ENCODE assay signal across 14 cellular contexts in genomic region chr18:39455300-39455699, GRCh38.
DNase-seq lines count a peak whose midpoint lies in the region; ATAC-seq, FAIRE-seq and TF ChIP-seq lines count a peak whose summit lies in the region.
"Had no signal": no experiment of that assay in that cellular context is flagged by ENCODE, and none has a peak within 500 bp of the region (broad histone marks: within the 10 kb centered on the region; RNA-seq: fewer than 3 reads in every experiment).

No MANE protein-coding gene starts in this region.

- DNase-seq in AG08396 (ENCODE audit: low spot score) (peak; percentile 34), IMR-90 (peak; percentile 66), keratinocyte (ENCODE audit: low read depth, low spot score) (peak; percentile 26), neural progenitor cell (ENCODE audit: low spot score) (no peak), DMS53 (lab: John Stamatoyannopoulos, UW) (no peak), retina (no peak)
- DNase-seq: activated CD8-positive, alpha-beta T cell treated with anti-CD3 and anti-CD28 coated beads, Interleukin-2, amount 10 ng/mL, durations not matched to agents 7 days and 5 days; NCI-H82 had no signal

- no peak overlapping the region for H3K4me3 ChIP-seq in IMR-90 (ENCODE audit: insufficient read depth, low read depth, low read length)
- no peak overlapping the region for H3K4me3 ChIP-seq in keratinocyte (ENCODE audit: control insufficient read depth in 2 of 3, extremely low read depth in 1 of 3, insufficient read depth in 2 of 3, low read depth in 1 of 3, low read length in 3 of 3)
- no peak overlapping the region for H3K4me3 ChIP-seq in neural progenitor cell
- H3K4me3 ChIP-seq: BLaER1 treated with 17β-estradiol and CSF1 and Interleukin-3, amounts not matched to agents 10 nM and 100 nM had no signal

- H3K4me2 ChIP-seq in IMR-90 (ENCODE audit: low read depth, low read length) (no peak overlapping the region), keratinocyte (ENCODE audit: control insufficient read depth, extremely low read depth, insufficient read depth, low read depth, low read length) (peak overlapping the region; percentile 9), neural progenitor cell (no peak overlapping the region)
- H3K4me2 ChIP-seq: BLaER1 treated with 17β-estradiol and CSF1 and Interleukin-3, amounts not matched to agents 10 nM and 100 nM had no signal

- H3K9me1 ChIP-seq in IMR-90 (ENCODE audit: insufficient read depth, low read length) (no peaks in the 10 kb centered on the region), keratinocyte (ENCODE audit: control insufficient read depth, extremely low read depth, insufficient read depth, low read length) (no peaks in the 10 kb centered on the region)

- H3K27me3 ChIP-seq in IMR-90 (ENCODE audit: control insufficient read depth, insufficient read depth, low read length) (no peaks in the 10 kb centered on the region), keratinocyte (ENCODE audit: control insufficient read depth, extremely low read depth, insufficient read depth, low read length) (no peaks in the 10 kb centered on the region), neural progenitor cell (no peaks in the 10 kb centered on the region)
- H3K27me3 ChIP-seq: BLaER1 treated with 17β-estradiol and CSF1 and Interleukin-3, amounts not matched to agents 10 nM and 100 nM; neutrophil had no signal

- no peaks in the 10 kb centered on the region for H3K9me3 ChIP-seq in IMR-90 (ENCODE audit: control insufficient read depth, insufficient read depth, low read length)
- H3K9me3 ChIP-seq in keratinocyte (ENCODE audit: control insufficient read depth, low read depth, low read length), result no peaks in the 10 kb centered on the region
- no peaks in the 10 kb centered on the region for H3K9me3 ChIP-seq in neural progenitor cell (ENCODE audit: low read depth)
- H3K9me3 ChIP-seq: neutrophil had no signal

- no peaks in the 10 kb centered on the region for H4K20me1 ChIP-seq in IMR-90 (ENCODE audit: insufficient read depth, low read length)
- no peaks in the 10 kb centered on the region for H4K20me1 ChIP-seq in keratinocyte (ENCODE audit: control insufficient read depth, extremely low read depth, insufficient read depth, low read length)
- no peaks in the 10 kb centered on the region for H4K20me1 ChIP-seq in neural progenitor cell (ENCODE audit: low read depth)
- H4K20me1 ChIP-seq: BLaER1 treated with 17β-estradiol and CSF1 and Interleukin-3, amounts not matched to agents 10 nM and 100 nM had no signal

- H3K27ac Mint-ChIP-seq in brain (peak overlapping the region in 3 of 5 experiments; percentile 48 to 58 (median 50)), neural progenitor cell (no peak overlapping the region)
- H3K27ac Mint-ChIP-seq: activated CD8-positive, alpha-beta T cell treated with anti-CD3 and anti-CD28 coated beads, Interleukin-2, amount 10 ng/mL, durations not matched to agents 7 days and 5 days; activated naive CD4-positive, alpha-beta T cell treated with anti-CD3 and anti-CD28 coated beads, Interleukin-2, amount 50 U/mL, for 72 hours; T-helper 1 cell treated with Interleukin-12 subunit alpha and Interleukin-12 subunit beta and Interleukin-4 antibody, amounts not matched to agents 30 μg/mL and 1 μg/mL, for 36 hours had no signal

- H2BK20ac ChIP-seq in IMR-90 (ENCODE audit: low read depth, low read length), result 0 out of 2 replicates have a peak overlapping the region, but pooled peaks have one; percentile 27

- H3K4me1 Mint-ChIP-seq in brain (peaks cover 24% of the 10 kb centered on the region), neural progenitor cell (no peaks in the 10 kb centered on the region)

- no peak overlapping the region for H4K91ac ChIP-seq in IMR-90 (ENCODE audit: insufficient read depth, low read depth, low read length)

- peak overlapping the region; percentile 79 for H2AFZ ChIP-seq in IMR-90 (replicated peaks; ENCODE audit: low read length, poor library complexity)
- H2AFZ ChIP-seq in keratinocyte (ENCODE audit: control insufficient read depth, low read length), result peak overlapping the region; percentile 2
- no peak overlapping the region for H2AFZ ChIP-seq in neural progenitor cell (replicated peaks)

- no peaks in the 10 kb centered on the region for H3K36me3 ChIP-seq in IMR-90 (ENCODE audit: control insufficient read depth, insufficient read depth, low read length)
- no peaks in the 10 kb centered on the region for H3K36me3 ChIP-seq in keratinocyte (ENCODE audit: control insufficient read depth in 2 of 2, extremely low read depth in 1 of 2, insufficient read depth in 2 of 2, low read length in 2 of 2)
- no peaks in the 10 kb centered on the region for H3K36me3 ChIP-seq in neural progenitor cell
- H3K36me3 ChIP-seq: BLaER1 treated with 17β-estradiol and CSF1 and Interleukin-3, amounts not matched to agents 10 nM and 100 nM; neutrophil had no signal

- no peak overlapping the region for H3K56ac ChIP-seq in IMR-90 (ENCODE audit: extremely low read depth, insufficient read depth, low read length)

- no peak overlapping the region for H2BK15ac ChIP-seq in IMR-90 (ENCODE audit: low read depth, low read length)

- H3K79me2 ChIP-seq in keratinocyte (ENCODE audit: control insufficient read depth, insufficient read depth, low read length) (no peaks in the 10 kb centered on the region), neural progenitor cell (ENCODE audit: low read depth) (no peaks in the 10 kb centered on the region)

- ATAC-seq in IMR-90 (ENCODE audit: low read depth), result peak; percentile 35
- no peak for ATAC-seq in GM18909 (IDR thresholded peaks at IDR 0.05; ENCODE audit: poor library complexity, unreplicated experiment)
- ATAC-seq: activated CD8-positive, alpha-beta T cell treated with anti-CD3 and anti-CD28 coated beads, Interleukin-2, amount 10 ng/mL, durations not matched to agents 7 days and 5 days; activated naive CD4-positive, alpha-beta T cell treated with anti-CD3 and anti-CD28 coated beads, Interleukin-2, amount 50 U/mL, for 72 hours had no signal

- H4K5ac ChIP-seq in IMR-90 (ENCODE audit: low read depth, low read length), result no peak overlapping the region

- intact Hi-C loops in IMR-90 (cut with micrococcal nuclease), result no loop called here

- BruUV-seq in IMR-90 (replicated peaks; lab: Mats Ljungman, UMichigan), result no TSS peak

- H2AK9ac ChIP-seq in IMR-90 (replicated peaks; ENCODE audit: low read depth, low read length, poor library complexity), result peak overlapping the region; percentile 58

- no peak overlapping the region; the same call in 1 of the 2 replicates for H3K18ac ChIP-seq in IMR-90 (ENCODE audit: low read depth, low read length)

- H3K9ac ChIP-seq in IMR-90 (ENCODE audit: low read depth, low read length) (no peak overlapping the region), keratinocyte (ENCODE audit: control insufficient read depth, extremely low read depth, insufficient read depth, low read length) (no peak overlapping the region), neural progenitor cell (no peak overlapping the region)
- H3K9ac ChIP-seq: BLaER1 treated with 17β-estradiol and CSF1 and Interleukin-3, amounts not matched to agents 10 nM and 100 nM had no signal

- peak overlapping the region in 1 of 2 experiments; percentile 64; a peak in 3 of 4 replicates for H4K8ac ChIP-seq in IMR-90 (ENCODE audit: low read depth in 2 of 2, low read length in 2 of 2)

- no peaks in the 10 kb centered on the region for H3K9me3 Mint-ChIP-seq in brain
- H3K9me3 Mint-ChIP-seq in neural progenitor cell, result no peaks in the 10 kb centered on the region

- H3K4me3 Mint-ChIP-seq in brain (peak overlapping the region in 1 of 5 experiments; percentile 18), neural progenitor cell (no peak overlapping the region)
- H3K4me3 Mint-ChIP-seq: activated CD8-positive, alpha-beta T cell treated with anti-CD3 and anti-CD28 coated beads, Interleukin-2, amount 10 ng/mL, durations not matched to agents 7 days and 5 days; T-helper 1 cell treated with Interleukin-12 subunit alpha and Interleukin-12 subunit beta and Interleukin-4 antibody, amounts not matched to agents 30 μg/mL and 1 μg/mL, for 36 hours had no signal

- H3F3A ChIP-seq in neural progenitor cell (ENCODE audit: low read depth), result no peaks in the 10 kb centered on the region

- H3K23ac ChIP-seq in IMR-90 (ENCODE audit: low read depth, low read length), result peak overlapping the region; percentile 31; the same call in 1 of the 2 replicates

- H3K36me3 Mint-ChIP-seq in brain (no peaks in the 10 kb centered on the region), neural progenitor cell (no peaks in the 10 kb centered on the region)
- H3K36me3 Mint-ChIP-seq: activated naive CD4-positive, alpha-beta T cell treated with anti-CD3 and anti-CD28 coated beads, Interleukin-2, amount 50 U/mL, for 72 hours had no signal

- H3K79me1 ChIP-seq in IMR-90 (ENCODE audit: low read depth in 1 of 2, low read length in 2 of 2), result no peaks in the 10 kb centered on the region

- in situ Hi-C loops in IMR-90 (cut with MboI; ENCODE audit: low sequenced_read_pairs), result no loop called here

- H3K27me3 Mint-ChIP-seq in brain, result peaks cover 3% of the 10 kb centered on the region
- peaks cover 3% of the 10 kb centered on the region for H3K27me3 Mint-ChIP-seq in neural progenitor cell (ENCODE audit: insufficient read depth, low read depth)

- CTCF ChIA-PET in IMR-90 (lab: Yijun Ruan, JAX), result no interaction called here

- H3K14ac ChIP-seq in IMR-90 (replicated peaks; ENCODE audit: low read depth, low read length), result 0 out of 2 replicates have a peak overlapping the region, but pooled peaks have one; percentile 12

- FAIRE-seq in keratinocyte (lab: Jason Lieb, UNC), result peak; percentile 92

- dilution Hi-C loops in IMR-90 (cut with HindIII; ENCODE audit: low sequenced_read_pairs, unreplicated experiment) (no loop called here), keratinocyte (cut with MboI; ENCODE audit: extremely low pct_ligation_motif_present, low sequenced_read_pairs) (no loop called here)

- TF ChIP-seq POLR2A in IMR-90 (IDR thresholded peaks at IDR 0.05; ENCODE audit: low read depth, low read length), result no peak

- TF ChIP-seq CTCF in IMR-90 (conservative IDR thresholded peaks at IDR 0.05; ENCODE audit: low read depth, low read length) (no peak), brain (conservative IDR thresholded peaks at IDR 0.05) (no peak), keratinocyte (optimal IDR thresholded peaks at IDR 0.05 in 1 of 3, IDR thresholded peaks at IDR 0.05 in 1 of 3, conservative IDR thresholded peaks at IDR 0.05 in 1 of 3; ENCODE audit: extremely low read depth in 1 of 3, insufficient read depth in 2 of 3, low read length in 3 of 3) (no peak), neural progenitor cell (IDR thresholded peaks at IDR 0.05) (no peak)

- no peak overlapping the region; the same call in 1 of the 2 replicates for H2AK5ac ChIP-seq in IMR-90 (ENCODE audit: low read depth, low read length)

- POLR2A ChIA-PET in IMR-90 (lab: Charles Lee; ENCODE audit: unreplicated experiment), result no interaction called here

- peak overlapping the region; percentile 15; the same call in 1 of the 2 replicates for H3K4ac ChIP-seq in IMR-90 (ENCODE audit: low read depth, low read length)

- H3K27ac ChIP-seq in IMR-90 (ENCODE audit: insufficient read depth, low read length) (peak overlapping the region; percentile 6; the same call in 1 of the 2 replicates), keratinocyte (ENCODE audit: control insufficient read depth, insufficient read depth, low read length) (peak overlapping the region; percentile 23), neural progenitor cell (no peak overlapping the region)
- H3K27ac ChIP-seq: BLaER1 treated with 17β-estradiol and CSF1 and Interleukin-3, amounts not matched to agents 10 nM and 100 nM; neutrophil had no signal

- peak overlapping the region; percentile 68 for H2BK5ac ChIP-seq in IMR-90 (ENCODE audit: low read depth, low read length, poor library complexity, severe bottlenecking)

- peak overlapping the region; percentile 14; the same call in 1 of the 2 replicates for H2BK120ac ChIP-seq in IMR-90 (ENCODE audit: low read depth, low read length)

- no peak for TF ChIP-seq RAD21 in IMR-90 (IDR thresholded peaks at IDR 0.05; ENCODE audit: low read length)

- peaks cover 4% of the 10 kb centered on the region; the same call in 1 of the 2 replicates for H3K4me1 ChIP-seq in IMR-90 (ENCODE audit: control insufficient read depth, insufficient read depth, low read length)
- H3K4me1 ChIP-seq in keratinocyte (ENCODE audit: control insufficient read depth, extremely low read depth, insufficient read depth, low read length), result peaks cover 16% of the 10 kb centered on the region
- peaks cover 4% of the 10 kb centered on the region for H3K4me1 ChIP-seq in neural progenitor cell

Comparison
In these comparisons a context has a peak if more than half of its experiments do, and no peak if none do; other contexts are left out.
1. DNase-seq: peak in AG08396 (single experiment), IMR-90 (single experiment) and keratinocyte (single experiment); none in neural progenitor cell (single experiment), DMS53 (single experiment) and retina (single experiment).